Comparison of ENCODE assay signal across 20 cellular contexts in the genomic region with DNA sequence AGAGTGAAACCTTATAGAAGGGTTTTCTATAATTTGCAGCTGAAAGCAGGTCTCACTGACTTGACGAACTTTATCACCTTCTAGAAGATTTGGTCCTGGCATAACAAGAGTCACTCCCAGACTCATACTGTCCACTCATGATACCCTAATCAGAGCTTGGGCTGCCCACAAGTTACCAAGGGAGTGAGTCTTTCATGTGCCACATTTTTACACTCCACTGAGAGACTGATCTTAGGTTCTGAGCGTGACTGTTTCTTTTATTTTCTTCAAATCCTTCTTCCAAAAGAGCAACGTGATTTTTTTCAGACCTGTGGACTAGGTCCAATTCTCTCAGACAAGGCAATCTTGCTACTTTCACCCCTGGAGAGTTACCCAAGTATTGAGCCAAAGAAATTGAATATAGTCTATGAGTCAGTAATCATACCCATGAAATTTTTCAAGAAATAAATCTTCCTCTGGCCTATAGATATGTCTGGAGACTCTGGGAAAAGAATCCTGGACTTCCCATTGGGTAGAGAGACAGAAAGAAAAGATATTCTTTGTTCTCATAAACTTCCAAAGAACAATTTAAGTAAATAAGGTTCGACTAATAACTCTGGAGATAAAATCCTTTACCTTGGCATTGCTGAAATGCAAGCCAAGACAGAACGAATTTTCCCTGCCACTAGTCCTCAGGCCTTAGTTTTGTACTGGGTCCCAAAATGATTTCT. TPM values are rescaled to one million over a fixed set of nuclear protein-coding genes. Genes with fewer than 3 reads are reported as not detected.
DNase-seq lines count a peak whose midpoint lies in the region; ATAC-seq and TF ChIP-seq lines count a peak whose summit lies in the region.
"Had no signal": no experiment of that assay in that cellular context is flagged by ENCODE, and none has a peak within 500 bp of the region (broad histone marks: within the 10 kb centered on the region; RNA-seq: fewer than 3 reads in every experiment).

No MANE protein-coding gene starts in this region.

- peak; percentile 98 for DNase-seq in fibroblast of the aortic adventitia (ENCODE audit: low read depth)
- DNase-seq in skeletal muscle cell (ENCODE audit: low read depth): peak; percentile 48
- DNase-seq in activated T-cell treated with anti-CD3 and anti-CD28 coated beads, Interleukin-2, amount 50 U/mL, for 4 hours: no peak
- DNase-seq: activated CD4-positive, alpha-beta T cell treated with anti-CD3 and anti-CD28 coated beads, Interleukin-2, amount 10 ng/mL, durations not matched to agents 24 days and 14 days; activated CD8-positive, alpha-beta memory T cell treated with anti-CD3 and anti-CD28 coated beads, Interleukin-2, amount 10 ng/mL, durations not matched to agents 7 days and 5 days; CD4-positive, CD25-positive, alpha-beta regulatory T cell; erythroblast; glutamatergic neuron; HFFc6; left lung; mucosa of descending colon; NCI-H1436 treated with DMSO at 0.1 percent for 48 hours had no signal

- peaks cover 21% of the 10 kb centered on the region for H3K27me3 Mint-ChIP-seq in activated T-cell treated with anti-CD3 and anti-CD28 coated beads, Interleukin-2, amount 50 U/mL, for 4 hours (ENCODE audit: low read depth)

- H3K36me3 Mint-ChIP-seq in activated T-cell treated with anti-CD3 and anti-CD28 coated beads, Interleukin-2, amount 50 U/mL, for 4 hours (ENCODE audit: insufficient read depth): no peaks in the 10 kb centered on the region
- H3K36me3 Mint-ChIP-seq: activated CD8-positive, alpha-beta memory T cell treated with anti-CD3 and anti-CD28 coated beads, Interleukin-2, amount 10 ng/mL, durations not matched to agents 7 days and 5 days; CD4-positive, CD25-positive, alpha-beta regulatory T cell had no signal

- TF ChIP-seq CTCF in C4-2B (conservative IDR thresholded peaks at IDR 0.05) (no peak), VCaP (conservative IDR thresholded peaks at IDR 0.05) (no peak), fibroblast of the aortic adventitia (IDR thresholded peaks at IDR 0.05; ENCODE audit: insufficient read depth, low read length) (no peak)

- no peak for ATAC-seq in activated T-cell treated with anti-CD3 and anti-CD28 coated beads, Interleukin-2, amount 50 U/mL, for 4 hours
- ATAC-seq in GM19328 (IDR thresholded peaks at IDR 0.05; ENCODE audit: unreplicated experiment): no peak
- ATAC-seq in HG03196 (IDR thresholded peaks at IDR 0.05; ENCODE audit: unreplicated experiment): no peak
- no peak for ATAC-seq in HG03432 (IDR thresholded peaks at IDR 0.05; ENCODE audit: unreplicated experiment)
- ATAC-seq: activated CD8-positive, alpha-beta memory T cell treated with anti-CD3 and anti-CD28 coated beads, Interleukin-2, amount 10 ng/mL, durations not matched to agents 7 days and 5 days; activated T-helper 17 cell treated with anti-CD3 and anti-CD28 coated beads, Interleukin-2, amount 50 U/mL, for 72 hours; left lung; mucosa of descending colon; Right ventricle myocardium inferior had no signal

- H3K4me1 Mint-ChIP-seq in activated T-cell treated with anti-CD3 and anti-CD28 coated beads, Interleukin-2, amount 50 U/mL, for 4 hours (ENCODE audit: low read depth): no peaks in the 10 kb centered on the region
- H3K4me1 Mint-ChIP-seq: activated CD4-positive, alpha-beta T cell treated with anti-CD3 and anti-CD28 coated beads, Interleukin-2, amount 10 ng/mL, durations not matched to agents 24 days and 14 days; activated T-helper 17 cell treated with anti-CD3 and anti-CD28 coated beads, Interleukin-2, amount 50 U/mL, for 72 hours; CD4-positive, CD25-positive, alpha-beta regulatory T cell had no signal

- H3K27ac ChIP-seq in C4-2B: peak overlapping the region; percentile 73; the same call in 1 of the 2 replicates
- peak overlapping the region; percentile 38; the same call in 1 of the 2 replicates for H3K27ac ChIP-seq in VCaP
- H3K27ac ChIP-seq: thoracic aorta had no signal

- no peaks in the 10 kb centered on the region for H3K9me3 Mint-ChIP-seq in activated T-cell treated with anti-CD3 and anti-CD28 coated beads, Interleukin-2, amount 50 U/mL, for 4 hours
- H3K9me3 Mint-ChIP-seq: activated CD4-positive, alpha-beta T cell treated with anti-CD3 and anti-CD28 coated beads, Interleukin-2, amount 10 ng/mL, durations not matched to agents 24 days and 14 days; activated T-helper 17 cell treated with anti-CD3 and anti-CD28 coated beads, Interleukin-2, amount 50 U/mL, for 72 hours; CD4-positive, CD25-positive, alpha-beta regulatory T cell; HFFc6 had no signal

- no peak overlapping the region for H3K4me3 Mint-ChIP-seq in activated T-cell treated with anti-CD3 and anti-CD28 coated beads, Interleukin-2, amount 50 U/mL, for 4 hours
- H3K4me3 Mint-ChIP-seq: activated CD4-positive, alpha-beta T cell treated with anti-CD3 and anti-CD28 coated beads, Interleukin-2, amount 10 ng/mL, durations not matched to agents 24 days and 14 days; activated CD8-positive, alpha-beta memory T cell treated with anti-CD3 and anti-CD28 coated beads, Interleukin-2, amount 10 ng/mL, durations not matched to agents 7 days and 5 days; activated T-helper 17 cell treated with anti-CD3 and anti-CD28 coated beads, Interleukin-2, amount 50 U/mL, for 72 hours; CD4-positive, CD25-positive, alpha-beta regulatory T cell; HFFc6 had no signal

- H3K4me3 ChIP-seq in fibroblast of the aortic adventitia (ENCODE audit: low read depth, low read length) (no peak overlapping the region), skeletal muscle cell (ENCODE audit: low read depth, low read length) (no peak overlapping the region)
- H3K4me3 ChIP-seq: left lung, mucosa of descending colon, thoracic aorta had no signal

RNA-seq across cellular contexts. Expression of a gene that starts 26.9 kb away (rescaled TPM):
- total RNA-seq in fibroblast of the aortic adventitia (ENCODE audit: low replicate concordance): 4.6 and 9.6 TPM in 2 replicates
- total RNA-seq in activated T-cell treated with anti-CD3 and anti-CD28 coated beads, Interleukin-2, amount 50 U/mL, for 4 hours: not detected
- total RNA-seq: activated T-helper 17 cell treated with anti-CD3 and anti-CD28 coated beads, Interleukin-2, amount 50 U/mL, for 72 hours; CD4-positive, CD25-positive, alpha-beta regulatory T cell; Right ventricle myocardium inferior had no signal
